ENCODE assay signal across 1 cellular context in the genomic region with DNA sequence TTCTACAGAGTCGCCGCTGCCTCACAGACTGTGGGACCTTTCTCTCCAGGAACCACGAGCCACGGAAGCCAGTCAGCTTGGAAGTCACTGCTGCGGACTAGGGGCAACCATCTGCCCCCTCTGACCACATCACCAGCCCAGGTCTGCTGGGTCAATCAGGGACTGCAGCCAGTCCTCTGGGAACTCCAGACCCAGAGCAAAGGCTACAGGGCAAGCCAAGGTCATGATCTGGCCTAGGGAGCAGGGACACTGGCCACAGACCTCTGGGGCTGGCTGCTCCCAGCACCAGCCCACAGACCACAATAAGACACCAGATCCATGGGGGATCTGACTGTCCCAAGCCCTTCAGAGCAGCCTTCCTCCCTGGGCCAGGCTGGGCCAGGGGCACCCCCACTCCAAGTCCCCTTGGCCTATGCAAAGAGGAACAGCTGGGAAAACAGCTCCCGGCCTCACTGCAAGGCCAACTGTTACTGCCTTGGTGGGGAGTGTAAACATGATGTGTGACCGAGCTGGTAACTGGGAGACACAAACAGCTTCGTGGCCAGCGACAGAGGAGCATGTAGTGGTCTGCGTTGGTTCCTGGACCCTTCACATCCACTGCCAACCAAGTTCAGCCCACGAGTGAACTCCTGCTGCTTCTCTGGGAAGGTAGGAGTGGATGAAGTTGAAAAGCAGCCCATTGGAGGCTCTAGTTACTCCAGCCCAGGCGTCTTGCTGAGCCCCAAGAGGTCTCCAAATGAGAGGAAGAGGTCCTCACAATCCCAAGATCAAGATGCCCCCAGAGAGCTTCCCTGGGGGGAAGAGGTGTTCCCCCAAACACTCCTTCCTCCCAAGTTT.
TF ChIP-seq lines count a peak whose summit lies in the region.

No MANE protein-coding gene starts in this region.

TF ChIP-seq in HepG2, 621 proteins besides CTCF, POLR2A, EP300 and RAD21 (continued from another document and continues in another):
- no peak for TF ChIP-seq GABPA (IDR thresholded peaks at IDR 0.05; ENCODE audit: low read depth, low read length)
- peak; percentile 26 for TF ChIP-seq GABPA (CRISPR knock-in tag; IDR thresholded peaks at IDR 0.05; ENCODE audit: low read depth)
- TF ChIP-seq, protein P1, sequence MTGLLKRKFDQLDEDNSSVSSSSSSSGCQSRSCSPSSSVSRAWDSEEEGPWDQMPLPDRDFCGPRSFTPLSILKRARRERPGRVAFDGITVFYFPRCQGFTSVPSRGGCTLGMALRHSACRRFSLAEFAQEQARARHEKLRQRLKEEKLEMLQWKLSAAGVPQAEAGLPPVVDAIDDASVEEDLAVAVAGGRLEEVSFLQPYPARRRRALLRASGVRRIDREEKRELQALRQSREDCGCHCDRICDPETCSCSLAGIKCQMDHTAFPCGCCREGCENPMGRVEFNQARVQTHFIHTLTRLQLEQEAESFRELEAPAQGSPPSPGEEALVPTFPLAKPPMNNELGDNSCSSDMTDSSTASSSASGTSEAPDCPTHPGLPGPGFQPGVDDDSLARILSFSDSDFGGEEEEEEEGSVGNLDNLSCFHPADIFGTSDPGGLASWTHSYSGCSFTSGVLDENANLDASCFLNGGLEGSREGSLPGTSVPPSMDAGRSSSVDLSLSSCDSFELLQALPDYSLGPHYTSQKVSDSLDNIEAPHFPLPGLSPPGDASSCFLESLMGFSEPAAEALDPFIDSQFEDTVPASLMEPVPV (CRISPR knock-in tag; IDR thresholded peaks at IDR 0.05), result no peak
- TF ChIP-seq, protein P2, sequence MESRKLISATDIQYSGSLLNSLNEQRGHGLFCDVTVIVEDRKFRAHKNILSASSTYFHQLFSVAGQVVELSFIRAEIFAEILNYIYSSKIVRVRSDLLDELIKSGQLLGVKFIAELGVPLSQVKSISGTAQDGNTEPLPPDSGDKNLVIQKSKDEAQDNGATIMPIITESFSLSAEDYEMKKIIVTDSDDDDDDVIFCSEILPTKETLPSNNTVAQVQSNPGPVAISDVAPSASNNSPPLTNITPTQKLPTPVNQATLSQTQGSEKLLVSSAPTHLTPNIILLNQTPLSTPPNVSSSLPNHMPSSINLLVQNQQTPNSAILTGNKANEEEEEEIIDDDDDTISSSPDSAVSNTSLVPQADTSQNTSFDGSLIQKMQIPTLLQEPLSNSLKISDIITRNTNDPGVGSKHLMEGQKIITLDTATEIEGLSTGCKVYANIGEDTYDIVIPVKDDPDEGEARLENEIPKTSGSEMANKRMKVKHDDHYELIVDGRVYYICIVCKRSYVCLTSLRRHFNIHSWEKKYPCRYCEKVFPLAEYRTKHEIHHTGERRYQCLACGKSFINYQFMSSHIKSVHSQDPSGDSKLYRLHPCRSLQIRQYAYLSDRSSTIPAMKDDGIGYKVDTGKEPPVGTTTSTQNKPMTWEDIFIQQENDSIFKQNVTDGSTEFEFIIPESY (CRISPR knock-in tag; IDR thresholded peaks at IDR 0.05), result peak; percentile 7; the same call in 1 of the 2 replicates
- no peak for TF ChIP-seq CBFB (CRISPR knock-in tag; IDR thresholded peaks at IDR 0.05)
- TF ChIP-seq HNF4G (IDR thresholded peaks at IDR 0.05; ENCODE audit: borderline replicate concordance, low read depth, low read length), result peak; percentile 83
- peak; percentile 69; the same call in 1 of the 2 replicates for TF ChIP-seq HNF4G (CRISPR knock-in tag; IDR thresholded peaks at IDR 0.05; ENCODE audit: borderline replicate concordance, low read depth)
- TF ChIP-seq PHF8 (CRISPR knock-in tag; IDR thresholded peaks at IDR 0.05), result 0 out of 2 replicates have a peak, but pooled peaks have one; percentile 58
- TF ChIP-seq ARID2 (CRISPR knock-in tag; IDR thresholded peaks at IDR 0.05; ENCODE audit: borderline replicate concordance), result 0 out of 2 replicates have a peak, but pooled peaks have one; percentile 29
- TF ChIP-seq KDM4B (CRISPR knock-in tag; IDR thresholded peaks at IDR 0.05), result 0 out of 2 replicates have a peak, but pooled peaks have one; percentile 46
- no peak for TF ChIP-seq ZKSCAN1 (IDR thresholded peaks at IDR 0.05; ENCODE audit: low read length)
- peak; percentile 86 for TF ChIP-seq ZMYM2 (CRISPR knock-in tag; IDR thresholded peaks at IDR 0.05)
- TF ChIP-seq NR2C2 (CRISPR knock-in tag; IDR thresholded peaks at IDR 0.05; ENCODE audit: borderline replicate concordance), result peak; percentile 78
- TF ChIP-seq, protein P3, sequence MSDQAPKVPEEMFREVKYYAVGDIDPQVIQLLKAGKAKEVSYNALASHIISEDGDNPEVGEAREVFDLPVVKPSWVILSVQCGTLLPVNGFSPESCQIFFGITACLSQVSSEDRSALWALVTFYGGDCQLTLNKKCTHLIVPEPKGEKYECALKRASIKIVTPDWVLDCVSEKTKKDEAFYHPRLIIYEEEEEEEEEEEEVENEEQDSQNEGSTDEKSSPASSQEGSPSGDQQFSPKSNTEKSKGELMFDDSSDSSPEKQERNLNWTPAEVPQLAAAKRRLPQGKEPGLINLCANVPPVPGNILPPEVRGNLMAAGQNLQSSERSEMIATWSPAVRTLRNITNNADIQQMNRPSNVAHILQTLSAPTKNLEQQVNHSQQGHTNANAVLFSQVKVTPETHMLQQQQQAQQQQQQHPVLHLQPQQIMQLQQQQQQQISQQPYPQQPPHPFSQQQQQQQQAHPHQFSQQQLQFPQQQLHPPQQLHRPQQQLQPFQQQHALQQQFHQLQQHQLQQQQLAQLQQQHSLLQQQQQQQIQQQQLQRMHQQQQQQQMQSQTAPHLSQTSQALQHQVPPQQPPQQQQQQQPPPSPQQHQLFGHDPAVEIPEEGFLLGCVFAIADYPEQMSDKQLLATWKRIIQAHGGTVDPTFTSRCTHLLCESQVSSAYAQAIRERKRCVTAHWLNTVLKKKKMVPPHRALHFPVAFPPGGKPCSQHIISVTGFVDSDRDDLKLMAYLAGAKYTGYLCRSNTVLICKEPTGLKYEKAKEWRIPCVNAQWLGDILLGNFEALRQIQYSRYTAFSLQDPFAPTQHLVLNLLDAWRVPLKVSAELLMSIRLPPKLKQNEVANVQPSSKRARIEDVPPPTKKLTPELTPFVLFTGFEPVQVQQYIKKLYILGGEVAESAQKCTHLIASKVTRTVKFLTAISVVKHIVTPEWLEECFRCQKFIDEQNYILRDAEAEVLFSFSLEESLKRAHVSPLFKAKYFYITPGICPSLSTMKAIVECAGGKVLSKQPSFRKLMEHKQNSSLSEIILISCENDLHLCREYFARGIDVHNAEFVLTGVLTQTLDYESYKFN (CRISPR knock-in tag; conservative IDR thresholded peaks at IDR 0.05), result peak; percentile 77
- TF ChIP-seq AGO2 (optimal IDR thresholded peaks at IDR 0.05; ENCODE audit: low read depth, low read length), result no peak
- peak; percentile 71; the same call in 1 of the 2 replicates for TF ChIP-seq FOXC1 (CRISPR knock-in tag; IDR thresholded peaks at IDR 0.05; ENCODE audit: borderline replicate concordance)
- no peak for TF ChIP-seq KDM3A (CRISPR knock-in tag; IDR thresholded peaks at IDR 0.05; ENCODE audit: low read depth)
- TF ChIP-seq, protein P4, sequence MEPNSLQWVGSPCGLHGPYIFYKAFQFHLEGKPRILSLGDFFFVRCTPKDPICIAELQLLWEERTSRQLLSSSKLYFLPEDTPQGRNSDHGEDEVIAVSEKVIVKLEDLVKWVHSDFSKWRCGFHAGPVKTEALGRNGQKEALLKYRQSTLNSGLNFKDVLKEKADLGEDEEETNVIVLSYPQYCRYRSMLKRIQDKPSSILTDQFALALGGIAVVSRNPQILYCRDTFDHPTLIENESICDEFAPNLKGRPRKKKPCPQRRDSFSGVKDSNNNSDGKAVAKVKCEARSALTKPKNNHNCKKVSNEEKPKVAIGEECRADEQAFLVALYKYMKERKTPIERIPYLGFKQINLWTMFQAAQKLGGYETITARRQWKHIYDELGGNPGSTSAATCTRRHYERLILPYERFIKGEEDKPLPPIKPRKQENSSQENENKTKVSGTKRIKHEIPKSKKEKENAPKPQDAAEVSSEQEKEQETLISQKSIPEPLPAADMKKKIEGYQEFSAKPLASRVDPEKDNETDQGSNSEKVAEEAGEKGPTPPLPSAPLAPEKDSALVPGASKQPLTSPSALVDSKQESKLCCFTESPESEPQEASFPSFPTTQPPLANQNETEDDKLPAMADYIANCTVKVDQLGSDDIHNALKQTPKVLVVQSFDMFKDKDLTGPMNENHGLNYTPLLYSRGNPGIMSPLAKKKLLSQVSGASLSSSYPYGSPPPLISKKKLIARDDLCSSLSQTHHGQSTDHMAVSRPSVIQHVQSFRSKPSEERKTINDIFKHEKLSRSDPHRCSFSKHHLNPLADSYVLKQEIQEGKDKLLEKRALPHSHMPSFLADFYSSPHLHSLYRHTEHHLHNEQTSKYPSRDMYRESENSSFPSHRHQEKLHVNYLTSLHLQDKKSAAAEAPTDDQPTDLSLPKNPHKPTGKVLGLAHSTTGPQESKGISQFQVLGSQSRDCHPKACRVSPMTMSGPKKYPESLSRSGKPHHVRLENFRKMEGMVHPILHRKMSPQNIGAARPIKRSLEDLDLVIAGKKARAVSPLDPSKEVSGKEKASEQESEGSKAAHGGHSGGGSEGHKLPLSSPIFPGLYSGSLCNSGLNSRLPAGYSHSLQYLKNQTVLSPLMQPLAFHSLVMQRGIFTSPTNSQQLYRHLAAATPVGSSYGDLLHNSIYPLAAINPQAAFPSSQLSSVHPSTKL (CRISPR knock-in tag; IDR thresholded peaks at IDR 0.05), result peak; percentile 48; the same call in 1 of the 2 replicates
- TF ChIP-seq SAP130 (CRISPR knock-in tag; IDR thresholded peaks at IDR 0.05; ENCODE audit: low read depth), result peak; percentile 84
- TF ChIP-seq, protein P5, sequence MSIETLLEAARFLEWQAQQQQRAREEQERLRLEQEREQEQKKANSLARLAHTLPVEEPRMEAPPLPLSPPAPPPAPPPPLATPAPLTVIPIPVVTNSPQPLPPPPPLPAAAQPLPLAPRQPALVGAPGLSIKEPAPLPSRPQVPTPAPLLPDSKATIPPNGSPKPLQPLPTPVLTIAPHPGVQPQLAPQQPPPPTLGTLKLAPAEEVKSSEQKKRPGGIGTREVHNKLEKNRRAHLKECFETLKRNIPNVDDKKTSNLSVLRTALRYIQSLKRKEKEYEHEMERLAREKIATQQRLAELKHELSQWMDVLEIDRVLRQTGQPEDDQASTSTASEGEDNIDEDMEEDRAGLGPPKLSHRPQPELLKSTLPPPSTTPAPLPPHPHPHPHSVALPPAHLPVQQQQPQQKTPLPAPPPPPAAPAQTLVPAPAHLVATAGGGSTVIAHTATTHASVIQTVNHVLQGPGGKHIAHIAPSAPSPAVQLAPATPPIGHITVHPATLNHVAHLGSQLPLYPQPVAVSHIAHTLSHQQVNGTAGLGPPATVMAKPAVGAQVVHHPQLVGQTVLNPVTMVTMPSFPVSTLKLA (IDR thresholded peaks at IDR 0.05), result no peak
- TF ChIP-seq, protein P6, sequence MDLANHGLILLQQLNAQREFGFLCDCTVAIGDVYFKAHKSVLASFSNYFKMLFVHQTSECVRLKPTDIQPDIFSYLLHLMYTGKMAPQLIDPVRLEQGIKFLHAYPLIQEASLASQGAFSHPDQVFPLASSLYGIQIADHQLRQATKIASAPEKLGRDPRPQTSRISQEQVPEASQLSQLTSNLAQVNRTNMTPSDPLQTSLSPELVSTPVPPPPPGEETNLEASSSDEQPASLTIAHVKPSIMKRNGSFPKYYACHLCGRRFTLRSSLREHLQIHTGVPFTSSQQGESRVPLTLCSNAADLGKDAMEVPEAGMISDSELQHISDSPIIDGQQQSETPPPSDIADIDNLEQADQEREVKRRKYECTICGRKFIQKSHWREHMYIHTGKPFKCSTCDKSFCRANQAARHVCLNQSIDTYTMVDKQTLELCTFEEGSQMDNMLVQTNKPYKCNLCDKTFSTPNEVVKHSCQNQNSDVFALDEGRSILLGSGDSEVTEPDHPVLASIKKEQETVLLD (CRISPR knock-in tag; IDR thresholded peaks at IDR 0.05; ENCODE audit: low read depth), result peak; percentile 57; the same call in 1 of the 2 replicates
- TF ChIP-seq NFE2L1 (CRISPR knock-in tag; IDR thresholded peaks at IDR 0.05; ENCODE audit: borderline replicate concordance), result no peak
- TF ChIP-seq JUNB (CRISPR knock-in tag; IDR thresholded peaks at IDR 0.05; ENCODE audit: borderline replicate concordance), result no peak
- TF ChIP-seq SOX6 (IDR thresholded peaks at IDR 0.05), result no peak
- peak; percentile 57 for TF ChIP-seq SOX6 (CRISPR knock-in tag; IDR thresholded peaks at IDR 0.05)
- 0 out of 2 replicates have a peak, but pooled peaks have one; percentile 65 for TF ChIP-seq MTA1 (CRISPR knock-in tag; IDR thresholded peaks at IDR 0.05; ENCODE audit: borderline replicate concordance)
- peak; percentile 87; the same call in 1 of the 2 replicates for TF ChIP-seq DNMT1 (CRISPR knock-in tag; IDR thresholded peaks at IDR 0.05)
- TF ChIP-seq ISL2 (CRISPR knock-in tag; IDR thresholded peaks at IDR 0.05), result no peak
- TF ChIP-seq BCL6 (CRISPR knock-in tag; IDR thresholded peaks at IDR 0.05), result peak; percentile 53; the same call in 1 of the 2 replicates
- no peak for TF ChIP-seq FOXA1 (IDR thresholded peaks at IDR 0.05)
- TF ChIP-seq FOXA1 (CRISPR knock-in tag; IDR thresholded peaks at IDR 0.05), result peak; percentile 95
- TF ChIP-seq ZNF556 (CRISPR knock-in tag; IDR thresholded peaks at IDR 0.05; ENCODE audit: borderline replicate concordance), result peak; percentile 34; the same call in 1 of the 2 replicates
